In the genomic region with DNA sequence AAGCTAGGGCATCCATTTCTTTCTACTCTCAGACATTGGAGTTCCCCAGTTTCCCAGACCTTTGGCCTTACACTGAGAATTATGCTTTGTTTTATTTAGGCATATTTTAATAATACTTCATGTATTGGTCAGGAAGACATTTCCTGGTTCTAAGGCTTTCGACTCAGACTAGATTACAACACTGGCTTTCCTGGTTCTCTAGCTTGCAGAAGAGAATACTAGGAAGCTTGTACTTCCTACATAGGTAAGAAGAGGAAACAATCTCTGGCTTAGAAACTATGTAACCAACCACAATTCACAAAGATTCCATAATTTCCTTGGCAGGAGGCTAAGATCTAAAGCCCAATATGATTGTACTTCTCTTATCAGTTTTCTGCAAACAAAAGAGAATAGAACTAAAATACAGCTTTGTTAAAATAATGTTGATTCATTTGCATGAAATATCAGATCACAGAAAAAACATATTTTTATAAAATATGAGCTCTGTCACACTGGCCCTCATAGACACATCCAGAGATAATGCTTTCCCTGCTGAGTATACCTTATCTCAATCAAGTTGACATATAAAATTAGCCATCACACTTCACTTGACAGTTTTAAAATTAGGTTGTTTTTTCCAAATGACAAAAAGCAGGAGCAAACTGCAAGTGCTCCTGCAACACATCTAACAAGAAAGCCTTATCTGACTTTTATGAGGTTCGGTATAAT, we compare ENCODE assay signal across 16 cellular contexts. TPM values are rescaled to one million over a fixed set of nuclear protein-coding genes. Genes with fewer than 3 reads are reported as not detected.
A peak's percentile ranks its signal among the peaks of the same experiment; 100 is the strongest.
DNase-seq lines count a peak whose midpoint lies in the region; ATAC-seq and TF ChIP-seq lines count a peak whose summit lies in the region.
"Had no signal": no experiment of that assay in that cellular context is flagged by ENCODE, and none has a peak within 500 bp of the region (broad histone marks: within the 10 kb centered on the region; RNA-seq: fewer than 3 reads in every experiment).

No MANE protein-coding gene starts in this region.

- H3K36me3 ChIP-seq in DOHH2 (ENCODE audit: control insufficient read depth, low read length) (peaks cover 17% of the 10 kb centered on the region), PC-9 (ENCODE audit: low read depth) (no peaks in the 10 kb centered on the region), adrenal gland (replicated peaks in 1 of 2) (no peaks in the 10 kb centered on the region)
- H3K36me3 ChIP-seq in naive thymus-derived CD4-positive, alpha-beta T cell (ENCODE audit: control insufficient read depth in 2 of 3, insufficient read depth in 3 of 3, low read length in 3 of 3) = peaks cover 3 to 14% (median 8%) of the 10 kb centered on the region in 3 experiments
- H3K36me3 ChIP-seq: SJCRH30 had no signal

- H3K4me3 Mint-ChIP-seq in naive thymus-derived CD4-positive, alpha-beta T cell = peak overlapping the region in 5 of 10 donors; percentile 8 to 80 (median 67)

- TF ChIP-seq CTCF in DOHH2 (IDR thresholded peaks at IDR 0.05; ENCODE audit: low read depth, low read length, poor library complexity, severe bottlenecking) (no peak), PC-9 (conservative IDR thresholded peaks at IDR 0.05) (no peak), adrenal gland (IDR thresholded peaks at IDR 0.05) (no peak)

- no peaks in the 10 kb centered on the region for H3K79me2 ChIP-seq in DOHH2 (ENCODE audit: control insufficient read depth, low read length)
- no peaks in the 10 kb centered on the region for H3K79me2 ChIP-seq in PC-9 (ENCODE audit: low read depth)

- peak in 1 of 2 experiments; percentile 52 for DNase-seq in PC-9
- no peak for DNase-seq in naive thymus-derived CD4-positive, alpha-beta T cell
- no peak for DNase-seq in G401 (ENCODE audit: low spot score)
- no peak for DNase-seq in adrenal gland
- DNase-seq: Calu3, cortex of kidney, head of caudate nucleus, NCI-H1092, NCI-H774, retina, SJCRH30, testis had no signal

- peak overlapping the region in 8 of 9 donors; percentile 62 to 96 (median 92) for H3K27ac Mint-ChIP-seq in naive thymus-derived CD4-positive, alpha-beta T cell

- ATAC-seq in esophagus mucosa = peak; percentile 22
- no peak for ATAC-seq in naive thymus-derived CD4-positive, alpha-beta T cell
- no peak for ATAC-seq in GM18873 (IDR thresholded peaks at IDR 0.05; ENCODE audit: low FRiP score, unreplicated experiment)
- no peak for ATAC-seq in HG02798 (IDR thresholded peaks at IDR 0.05; ENCODE audit: poor library complexity, unreplicated experiment)

- H3K4me1 Mint-ChIP-seq in naive thymus-derived CD4-positive, alpha-beta T cell = peaks cover 27 to 79% (median 69%) of the 10 kb centered on the region in 7 donors

- no peaks in the 10 kb centered on the region for H3K27me3 ChIP-seq in DOHH2 (ENCODE audit: control insufficient read depth, low read length)
- H3K27me3 ChIP-seq in PC-9 (ENCODE audit: insufficient read depth, low read depth) = no peaks in the 10 kb centered on the region
- no peaks in the 10 kb centered on the region for H3K27me3 ChIP-seq in naive thymus-derived CD4-positive, alpha-beta T cell (ENCODE audit: control insufficient read depth in 2 of 2, insufficient read depth in 2 of 2, low read length in 2 of 2)
- no peaks in the 10 kb centered on the region for H3K27me3 ChIP-seq in adrenal gland
- H3K27me3 ChIP-seq: SJCRH30, testis had no signal

- H3K27ac ChIP-seq in DOHH2 (ENCODE audit: low read depth, low read length) = 0 out of 2 replicates have a peak overlapping the region, but pooled peaks have one; percentile 4
- H3K27ac ChIP-seq in PC-9 = no peak overlapping the region
- peak overlapping the region; percentile 26 for H3K27ac ChIP-seq in naive thymus-derived CD4-positive, alpha-beta T cell (ENCODE audit: low read depth, low read length)
- no peak overlapping the region for H3K27ac ChIP-seq in adrenal gland
- H3K27ac ChIP-seq: SJCRH30, testis had no signal

- H3K4me3 ChIP-seq in DOHH2 (ENCODE audit: low read length) = no peak overlapping the region
- no peak overlapping the region for H3K4me3 ChIP-seq in PC-9
- no peak overlapping the region for H3K4me3 ChIP-seq in naive thymus-derived CD4-positive, alpha-beta T cell (ENCODE audit: low read length)
- H3K4me3 ChIP-seq in adrenal gland = no peak overlapping the region
- H3K4me3 ChIP-seq: SJCRH30, testis had no signal

- H3K27me3 Mint-ChIP-seq in naive thymus-derived CD4-positive, alpha-beta T cell = no peaks in the 10 kb centered on the region

- no TSS peak for BruUV-seq in PC-9 (replicated peaks; lab: Mats Ljungman, UMichigan)

- in situ Hi-C loops in G401 (cut with HindIII; ENCODE audit: low sequenced_read_pairs) = loop anchor here (10.0 kb wide), 1 partner anchor 65 kb away; no protein-coding TSS in a partner anchor

- peaks cover 4 to 71% (median 42%) of the 10 kb centered on the region in 11 donors for H3K9me3 Mint-ChIP-seq in naive thymus-derived CD4-positive, alpha-beta T cell

- no peak for TF ChIP-seq POLR2A in adrenal gland (IDR thresholded peaks at IDR 0.05)

- no peak overlapping the region for H2AFZ ChIP-seq in PC-9

- intact Hi-C loops in PC-9 (cut with micrococcal nuclease; ENCODE audit: unreplicated experiment) = no loop called here
- intact Hi-C loops in naive thymus-derived CD4-positive, alpha-beta T cell (cut with micrococcal nuclease) = loop anchor here (10.0 kb wide), 2 partner anchors 185 to 235 kb away; no protein-coding TSS in a partner anchor
- intact Hi-C loops in adrenal gland (cut with DNase I) = no loop called here

- H3K4me2 ChIP-seq in DOHH2 (ENCODE audit: low read length) (no peak overlapping the region), PC-9 (0 out of 2 replicates have a peak overlapping the region, but pooled peaks have one; percentile 8)

- 58 to 76% (median 74%) methylated on average over 2 of the region's 2 CpGs for WGBS in adrenal gland, 4 donors

- H3K9me2 ChIP-seq in DOHH2 (replicated peaks; ENCODE audit: control insufficient read depth, low read length) (no peaks in the 10 kb centered on the region), PC-9 (ENCODE audit: insufficient read depth) (no peaks in the 10 kb centered on the region)

- peaks cover 57% of the 10 kb centered on the region for H3F3A ChIP-seq in DOHH2 (ENCODE audit: control insufficient read depth, insufficient read depth)
- H3F3A ChIP-seq in PC-9 (ENCODE audit: insufficient read depth, low read depth) = peaks cover 11% of the 10 kb centered on the region; the same call in 1 of the 2 replicates

- H3K4me1 ChIP-seq in DOHH2 (ENCODE audit: control insufficient read depth, low read length) (peaks cover 39% of the 10 kb centered on the region), PC-9 (replicated peaks; ENCODE audit: insufficient read depth) (0 out of 2 replicates have a peak, but pooled peaks cover 9% of the 10 kb centered on the region), adrenal gland (replicated peaks in 1 of 2) (peaks cover 0 to 11% of the 10 kb centered on the region in 2 donors)
- H3K4me1 ChIP-seq in naive thymus-derived CD4-positive, alpha-beta T cell (ENCODE audit: control insufficient read depth in 2 of 2, insufficient read depth in 2 of 2, low read length in 2 of 2) = peaks cover 19 to 26% of the 10 kb centered on the region in 2 donors
- H3K4me1 ChIP-seq: SJCRH30 had no signal

- CTCF ChIA-PET in PC-9 (lab: Charles Lee) = interaction anchor here (1.2 kb wide), 1 partner anchor 10 kb away, joined by 3 read pairs; no protein-coding TSS in a partner anchor
- CTCF ChIA-PET in naive thymus-derived CD4-positive, alpha-beta T cell (lab: Charles Lee) = interaction anchor here (0.9 to 1.4 kb wide), 7 partner anchors 12 to 85 kb away, joined by 3 to 4 read pairs (median 3); no protein-coding TSS in a partner anchor

- POLR2A ChIA-PET in PC-9 (lab: Charles Lee; ENCODE audit: unreplicated experiment) = interaction anchor here (0.6 kb wide), 1 partner anchor 470 kb away, joined by 3 read pairs; no protein-coding TSS in a partner anchor
- POLR2A ChIA-PET in naive thymus-derived CD4-positive, alpha-beta T cell (lab: Charles Lee) = interaction anchor here (0.6 to 6.6 kb wide), 21 partner anchors 9 to 348 kb away, joined by 3 to 104 read pairs (median 5); partner anchors contain the start of gene CLEC2D

- H4K20me1 ChIP-seq in DOHH2 (ENCODE audit: control insufficient read depth, insufficient read depth, low read depth, low read length) = no peaks in the 10 kb centered on the region
- H4K20me1 ChIP-seq in PC-9 (ENCODE audit: insufficient read depth) = no peaks in the 10 kb centered on the region

- H3K36me3 Mint-ChIP-seq in naive thymus-derived CD4-positive, alpha-beta T cell = peaks cover 8 to 62% (median 46%) of the 10 kb centered on the region in 5 donors

- 0 out of 2 replicates have a peak, but pooled peaks cover 3% of the 10 kb centered on the region for H3K9me3 ChIP-seq in DOHH2 (ENCODE audit: control insufficient read depth, insufficient read depth, low read length)
- peaks cover under 1% of the 10 kb centered on the region; the same call in 1 of the 2 replicates for H3K9me3 ChIP-seq in PC-9 (ENCODE audit: insufficient read depth, low read depth)
- H3K9me3 ChIP-seq in naive thymus-derived CD4-positive, alpha-beta T cell (ENCODE audit: control insufficient read depth in 2 of 3, low read length in 3 of 3) = peaks cover 0 to 32% (median 4%) of the 10 kb centered on the region in 3 experiments
- H3K9me3 ChIP-seq in adrenal gland (replicated peaks in 1 of 3) = no peaks in the 10 kb centered on the region
- H3K9me3 ChIP-seq: SJCRH30, testis had no signal

RNA-seq across cellular contexts. Expression of gene CLEC2D, which starts 30.5 kb away (rescaled TPM):
- 32.6 and 37.8 TPM in 2 replicates for total RNA-seq in PC-9 (2021)
- total RNA-seq in esophagus mucosa = 3.7 TPM
- 100 to 1,000 TPM; 182 to 378 (median 327) TPM for total RNA-seq in naive thymus-derived CD4-positive, alpha-beta T cell
- 100 to 1,000 TPM; 319 to 323 TPM for polyA plus RNA-seq in naive thymus-derived CD4-positive, alpha-beta T cell
- 0.20 and 4.3 TPM in 2 replicates for total RNA-seq in G401 (2014; rRNA removed; shearing (Covaris generic))
- 1 to 10 TPM; 1.9 to 9.5 (median 2.8) TPM for total RNA-seq in adrenal gland
- 10 to 100 TPM in 1 of 3 donors, 1 to 10 TPM in 1, under 1 TPM in 1; 0.75 to 12.4 (median 3.0) TPM for polyA plus RNA-seq in adrenal gland

RNA-seq across cellular contexts. Expression of gene CLECL1, which starts 32.8 kb away (rescaled TPM):
- total RNA-seq in PC-9 (2021) (not detected in 2 replicates), esophagus mucosa (not detected), adrenal gland (1 to 10 TPM in 4 of 8 donors, under 1 TPM in 1, not detected in 3; 0.38 to 1.9 (median 1.3) TPM)
- total RNA-seq in naive thymus-derived CD4-positive, alpha-beta T cell = 1 to 10 TPM in 2 of 5 experiments, under 1 TPM in 1, not detected in 2; 0.43 to 6.1 (median 2.5) TPM
- polyA plus RNA-seq in naive thymus-derived CD4-positive, alpha-beta T cell = under 1 TPM; 0.38 to 0.39 TPM
- not detected in 2 replicates for total RNA-seq in G401 (2014; rRNA removed; shearing (Covaris generic))
- 1 to 10 TPM in 2 of 3 donors, under 1 TPM in 1; 0.56 to 1.5 (median 1.1) TPM for polyA plus RNA-seq in adrenal gland
- total RNA-seq: Calu3, SJCRH30, testis had no signal

Comparison
In these comparisons a context has a peak if more than half of its experiments do, and no peak if none do; other contexts are left out.
1. H3K27ac ChIP-seq: peak in DOHH2 (single experiment) and naive thymus-derived CD4-positive, alpha-beta T cell (single experiment); none in PC-9 (single experiment) and adrenal gland (0 of 5).
2. intact Hi-C loops: an anchor here in naive thymus-derived CD4-positive, alpha-beta T cell (10.0 kb wide); none called in PC-9 and adrenal gland.